15 cellular contexts compared by ENCODE assay signal in genomic region chr14:60189923-60190840, GRCh38. TPM values are rescaled to one million over a fixed set of nuclear protein-coding genes. Genes with fewer than 3 reads are reported as not detected.
DNase-seq lines count a peak whose midpoint lies in the region; ATAC-seq and TF ChIP-seq lines count a peak whose summit lies in the region.
"Had no signal": no experiment of that assay in that cellular context is flagged by ENCODE, and none has a peak within 500 bp of the region (broad histone marks: within the 10 kb centered on the region; RNA-seq: fewer than 3 reads in every experiment).

No MANE protein-coding gene starts in this region.

- no peak overlapping the region for H3K4ac ChIP-seq in neuronal stem cell (ENCODE audit: low read length)

- no peak overlapping the region for H2BK120ac ChIP-seq in neuronal stem cell (ENCODE audit: low read depth, low read length)

- CTCF ChIA-PET in PC-3 (lab: Charles Lee): interaction anchor here (0.5 to 0.6 kb wide), 3 partner anchors 253 to 836 kb away, joined by 3 to 13 read pairs (median 4); no protein-coding TSS in a partner anchor

- H3K27me3 ChIP-seq in PC-3 (ENCODE audit: low read length) (no peaks in the 10 kb centered on the region), neuronal stem cell (ENCODE audit: control insufficient read depth in 3 of 3, insufficient read depth in 3 of 3, low read depth in 1 of 3, low read length in 3 of 3) (peaks cover 0 to 12% (median 0%) of the 10 kb centered on the region in 3 experiments)

- H3K9me3 Mint-ChIP-seq in endothelial cell (ENCODE audit: unreplicated experiment): no peaks in the 10 kb centered on the region
- H3K9me3 Mint-ChIP-seq: activated T-cell treated with anti-CD3 and anti-CD28 coated beads, Interleukin-2, amount 50 U/mL, for 72 hours; effector memory CD8-positive, alpha-beta T cell; T-cell had no signal

- no peak overlapping the region for H3K9ac ChIP-seq in PC-3 (ENCODE audit: low read length)
- no peak overlapping the region for H3K9ac ChIP-seq in neuronal stem cell (ENCODE audit: low read depth, low read length, poor library complexity)

- H4K20me1 ChIP-seq in PC-3 (ENCODE audit: low read length): no peaks in the 10 kb centered on the region

- peaks cover 3% of the 10 kb centered on the region for H3K4me1 Mint-ChIP-seq in endothelial cell (ENCODE audit: unreplicated experiment)
- H3K4me1 Mint-ChIP-seq: activated CD4-positive, alpha-beta T cell treated with anti-CD3 and anti-CD28 coated beads for 36 hours; T-cell had no signal

- H2BK5ac ChIP-seq in neuronal stem cell (ENCODE audit: low read length): no peak overlapping the region

- BruUV-seq in PC-3 (replicated peaks; lab: Mats Ljungman, UMichigan): no TSS peak

- no peaks in the 10 kb centered on the region for H3K36me3 ChIP-seq in PC-3 (ENCODE audit: low read depth, low read length)
- H3K36me3 ChIP-seq in neuronal stem cell (replicated peaks in 1 of 2; ENCODE audit: control insufficient read depth in 2 of 2, insufficient read depth in 2 of 2, low read length in 2 of 2): no peaks in the 10 kb centered on the region

- H3K79me2 ChIP-seq in PC-3 (ENCODE audit: low read length): no peaks in the 10 kb centered on the region

- no peak overlapping the region for H2AK5ac ChIP-seq in neuronal stem cell (ENCODE audit: low read depth, low read length)

- no peak overlapping the region for H3K27ac Mint-ChIP-seq in endothelial cell (ENCODE audit: unreplicated experiment)
- H3K27ac Mint-ChIP-seq: activated CD4-positive, alpha-beta T cell treated with anti-CD3 and anti-CD28 coated beads for 36 hours; activated T-cell treated with anti-CD3 and anti-CD28 coated beads, Interleukin-2, amount 50 U/mL, for 72 hours; effector memory CD8-positive, alpha-beta T cell; T-cell had no signal

- DNase-seq in AG20443 (ENCODE audit: low spot score) (peak; percentile 25), PC-3 (no peak), NCI-H2029 treated with DMSO at 0.1 percent for 48 hours (lab: John Stamatoyannopoulos, UW) (no peak), endothelial cell (ENCODE audit: low spot score) (no peak), neuronal stem cell (ENCODE audit: low spot score) (no peak)
- no peak for DNase-seq in activated CD4-positive, alpha-beta T cell treated with anti-CD3 and anti-CD28 coated beads, Interleukin-2, amount 50 U/mL, for 48 hours
- DNase-seq: activated CD4-positive, alpha-beta T cell treated with anti-CD3 and anti-CD28 coated beads for 36 hours; activated T-cell treated with anti-CD3 and anti-CD28 coated beads, Interleukin-2, amount 50 U/mL, for 72 hours; effector memory CD8-positive, alpha-beta T cell; NCI-H1694 treated with DMSO at 0.1 percent for 48 hours; PC-9; T-cell had no signal

- no peaks in the 10 kb centered on the region for H3K9me2 ChIP-seq in PC-3 (replicated peaks; ENCODE audit: low read length)

- H3K27ac ChIP-seq in PC-3 (ENCODE audit: low read length): no peak overlapping the region
- H3K27ac ChIP-seq in neuronal stem cell (replicated peaks; ENCODE audit: low read length): no peak overlapping the region
- H3K27ac ChIP-seq: PC-9 had no signal

- H3K9me3 ChIP-seq in PC-3 (ENCODE audit: low read length) (no peaks in the 10 kb centered on the region), neuronal stem cell (replicated peaks in 1 of 2; ENCODE audit: control insufficient read depth in 2 of 2, insufficient read depth in 1 of 2, low read depth in 1 of 2, low read length in 2 of 2) (peaks cover 0 to 1% of the 10 kb centered on the region in 2 donors)

- no peaks in the 10 kb centered on the region for H3K27me3 Mint-ChIP-seq in endothelial cell (ENCODE audit: unreplicated experiment)
- H3K27me3 Mint-ChIP-seq: IgD-negative memory B cell had no signal

- H3K79me1 ChIP-seq in neuronal stem cell (ENCODE audit: low read depth, low read length): no peaks in the 10 kb centered on the region

- no peaks in the 10 kb centered on the region for H3K4me1 ChIP-seq in PC-3 (ENCODE audit: insufficient read depth, low read length)
- no peaks in the 10 kb centered on the region for H3K4me1 ChIP-seq in neuronal stem cell (ENCODE audit: control insufficient read depth in 2 of 2, insufficient read depth in 1 of 2, low read depth in 1 of 2, low read length in 2 of 2)

- H4K91ac ChIP-seq in neuronal stem cell (ENCODE audit: low read depth, low read length, poor library complexity): no peak overlapping the region

- H3K18ac ChIP-seq in neuronal stem cell (ENCODE audit: low read length): no peak overlapping the region

- H3K36me3 Mint-ChIP-seq in endothelial cell (ENCODE audit: low read depth, unreplicated experiment): no peaks in the 10 kb centered on the region
- H3K36me3 Mint-ChIP-seq: IgD-negative memory B cell, T-cell had no signal

- H2BK15ac ChIP-seq in neuronal stem cell (ENCODE audit: low read length): no peak overlapping the region

- H3K14ac ChIP-seq in neuronal stem cell (ENCODE audit: low read length): no peak overlapping the region

- TF ChIP-seq CTCF in PC-3 (conservative IDR thresholded peaks at IDR 0.05; ENCODE audit: low read depth, low read length) (no peak), endothelial cell (IDR thresholded peaks at IDR 0.05; ENCODE audit: unreplicated experiment) (no peak)

- H3F3A ChIP-seq in PC-3 (ENCODE audit: low read length, unreplicated experiment): no peaks in the 10 kb centered on the region

- no peak overlapping the region for H4K8ac ChIP-seq in neuronal stem cell (ENCODE audit: low read depth, low read length)

- ATAC-seq in GM18868 (IDR thresholded peaks at IDR 0.05; ENCODE audit: unreplicated experiment) (peak; percentile 67), HG03354 (IDR thresholded peaks at IDR 0.05; ENCODE audit: poor library complexity, severe bottlenecking, unreplicated experiment) (peak; percentile 57), PC-3 (peak; percentile 29)
- ATAC-seq: activated CD4-positive, alpha-beta T cell treated with anti-CD3 and anti-CD28 coated beads for 36 hours; activated T-cell treated with anti-CD3 and anti-CD28 coated beads, Interleukin-2, amount 50 U/mL, for 72 hours; effector memory CD8-positive, alpha-beta T cell; T-cell had no signal

- no peak overlapping the region for H3K4me2 ChIP-seq in PC-3 (ENCODE audit: low read length)
- H3K4me2 ChIP-seq in neuronal stem cell (ENCODE audit: insufficient read depth, low read length, poor library complexity, severe bottlenecking): no peak overlapping the region
- H3K4me2 ChIP-seq: PC-9 had no signal

- H2AFZ ChIP-seq in PC-3 (ENCODE audit: low read length): no peak overlapping the region
- no peak overlapping the region for H2AFZ ChIP-seq in neuronal stem cell (ENCODE audit: low read length)
- H2AFZ ChIP-seq: PC-9 had no signal

- no peak overlapping the region for H3K4me3 ChIP-seq in PC-3 (ENCODE audit: low read length)
- H3K4me3 ChIP-seq in neuronal stem cell (ENCODE audit: low read length in 2 of 2): no peak overlapping the region
- H3K4me3 ChIP-seq: PC-9 had no signal

- no peak overlapping the region for H3K23ac ChIP-seq in neuronal stem cell (ENCODE audit: low read depth, low read length, poor library complexity)

- POLR2A ChIA-PET in PC-3 (lab: Charles Lee; ENCODE audit: unreplicated experiment): interaction anchor here (0.6 kb wide), 1 partner anchor 21 kb away, joined by 4 read pairs; no protein-coding TSS in a partner anchor

- H3K4me3 Mint-ChIP-seq in endothelial cell (ENCODE audit: unreplicated experiment): no peak overlapping the region
- H3K4me3 Mint-ChIP-seq: activated CD4-positive, alpha-beta T cell treated with anti-CD3 and anti-CD28 coated beads for 36 hours; activated T-cell treated with anti-CD3 and anti-CD28 coated beads, Interleukin-2, amount 50 U/mL, for 72 hours; effector memory CD8-positive, alpha-beta T cell; T-cell had no signal

- WGBS in neuronal stem cell (ENCODE audit: extremely low coverage in 2 of 2, insufficient read length in 2 of 2, insufficient replicate concordance in 1 of 2), 2 donors: no CpG with 5 or more reads among the region's 4 CpGs

- no peak overlapping the region for H2BK12ac ChIP-seq in neuronal stem cell (ENCODE audit: low read length)

- intact Hi-C loops in PC-3 (cut with micrococcal nuclease): loop anchor here (5.0 kb wide), 2 partner anchors 142 to 162 kb away; no protein-coding TSS in a partner anchor

RNA-seq across cellular contexts. Expression of gene DHRS7, which starts 25.0 kb away (rescaled TPM):
- total RNA-seq in PC-3 (2014; rRNA removed) (236 and 266 TPM in 2 replicates), endothelial cell (ENCODE audit: unreplicated experiment) (67.3 TPM)
- 17.7 TPM for polyA plus RNA-seq in neuronal stem cell (2013, experiment 1 of 2)
- polyA plus RNA-seq in neuronal stem cell (2013, experiment 2 of 2): 17.1 TPM

RNA-seq across cellular contexts. Expression of gene PPM1A, which starts 58.8 kb away (rescaled TPM):
- total RNA-seq in PC-3 (2014; rRNA removed) (69.3 and 69.4 TPM in 2 replicates), endothelial cell (ENCODE audit: unreplicated experiment) (38.0 TPM)
- 27.6 TPM for polyA plus RNA-seq in neuronal stem cell (2013, experiment 1 of 2)
- 28.1 TPM for polyA plus RNA-seq in neuronal stem cell (2013, experiment 2 of 2)
